Comparison of ENCODE assay signal across 19 cellular contexts in the genomic region with DNA sequence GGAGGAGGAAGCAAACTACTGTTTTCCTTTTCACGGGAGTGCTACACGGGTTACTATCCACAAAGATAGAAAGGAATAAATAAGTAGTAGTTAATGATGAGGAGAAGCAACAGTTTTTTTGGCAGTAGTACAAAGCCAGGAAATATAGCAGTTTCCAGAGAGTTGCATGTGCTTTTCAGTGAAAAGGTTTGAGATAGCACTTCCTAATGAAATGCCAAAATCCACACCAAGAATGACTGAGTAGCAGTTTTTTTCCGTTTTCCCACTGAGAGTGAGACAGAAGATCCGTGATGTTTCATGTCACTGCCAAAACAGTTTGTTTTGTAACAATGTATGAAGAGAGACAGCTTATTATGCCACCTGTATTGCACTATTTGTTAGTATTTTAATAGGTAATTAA.
A peak's percentile ranks its signal among the peaks of the same experiment; 100 is the strongest.
DNase-seq lines count a peak whose midpoint lies in the region; TF ChIP-seq lines count a peak whose summit lies in the region.
"Had no signal": no experiment of that assay in that cellular context is flagged by ENCODE, and none has a peak within 500 bp of the region (broad histone marks: within the 10 kb centered on the region; RNA-seq: fewer than 3 reads in every experiment).

No MANE protein-coding gene starts in this region.

- H3K36me3 ChIP-seq in SK-N-MC (ENCODE audit: insufficient read depth, low read length) (no peaks in the 10 kb centered on the region), spleen (no peaks in the 10 kb centered on the region)
- H3K36me3 ChIP-seq: BE2C had no signal

- intact Hi-C loops in spleen (cut with DNase I; ENCODE audit: low total_unique reads) = no loop called here

- peaks cover 0 to 13% (median 4%) of the 10 kb centered on the region in 6 donors for H3K4me1 ChIP-seq in spleen
- H3K4me1 ChIP-seq: BE2C had no signal

- H3K27ac ChIP-seq in SK-N-MC = peak overlapping the region; percentile 34; the same call in 1 of the 2 replicates
- H3K27ac ChIP-seq in spleen = peak overlapping the region in 6 of 8 donors; percentile 8 to 58 (median 32)

- H3K9me3 ChIP-seq in SK-N-MC (ENCODE audit: low read depth, low read length) (no peaks in the 10 kb centered on the region), spleen (no peaks in the 10 kb centered on the region)
- H3K9me3 ChIP-seq: BE2C had no signal

- no peak for TF ChIP-seq CTCF in fibroblast of pulmonary artery (IDR thresholded peaks at IDR 0.05; ENCODE audit: low read length, missing control alignments)
- TF ChIP-seq CTCF in spleen (IDR thresholded peaks at IDR 0.05 in 8 of 11, conservative IDR thresholded peaks at IDR 0.05 in 3 of 11) = no peak

- no peaks in the 10 kb centered on the region for H3K27me3 ChIP-seq in spleen (replicated peaks in 1 of 7)
- H3K27me3 ChIP-seq: BE2C had no signal

- TF ChIP-seq POLR2A in spleen (IDR thresholded peaks at IDR 0.05) = no peak

- H3K4me3 ChIP-seq in SK-N-MC (peak overlapping the region; percentile 20; the same call in 1 of the 2 replicates), fibroblast of pulmonary artery (replicated peaks; ENCODE audit: low read depth, low read length) (no peak overlapping the region), spleen (no peak overlapping the region)
- H3K4me3 ChIP-seq: GM12878, GM23338 had no signal

- DNase-seq in SK-N-MC (ENCODE audit: low read depth, low spot score) (no peak), dermis blood vessel endothelial cell (peak; percentile 76), fibroblast of pulmonary artery (ENCODE audit: low read depth) (peak; percentile 20), spleen (no peak), putamen (ENCODE audit: low spot score) (no peak), NCI-H1105 (lab: John Stamatoyannopoulos, UW) (no peak)
- DNase-seq: ACHN; BE2C; C1 segment of cervical spinal cord; CD4-positive, CD25-positive, alpha-beta regulatory T cell; CD8-positive, alpha-beta memory T cell; COR-L47; DMS 273 treated with DMSO at 0.1 percent for 48 hours; DMS53; DND-41; EL; HFFc6 had no signal

- no peak overlapping the region for H3K9ac ChIP-seq in SK-N-MC (ENCODE audit: insufficient read length)

- WGBS in spleen, 5 donors = 56 to 78% (median 65%) methylated on average over 4 of the region's 4 CpGs

Comparison
In these comparisons a context has a peak if more than half of its experiments do, and no peak if none do; other contexts are left out.
1. DNase-seq: peak in dermis blood vessel endothelial cell (single experiment) and fibroblast of pulmonary artery (single experiment); none in SK-N-MC (single experiment), spleen (single experiment), putamen (single experiment) and NCI-H1105 (single experiment).